Comparison of ENCODE assay signal across 8 cellular contexts in the genomic region with DNA sequence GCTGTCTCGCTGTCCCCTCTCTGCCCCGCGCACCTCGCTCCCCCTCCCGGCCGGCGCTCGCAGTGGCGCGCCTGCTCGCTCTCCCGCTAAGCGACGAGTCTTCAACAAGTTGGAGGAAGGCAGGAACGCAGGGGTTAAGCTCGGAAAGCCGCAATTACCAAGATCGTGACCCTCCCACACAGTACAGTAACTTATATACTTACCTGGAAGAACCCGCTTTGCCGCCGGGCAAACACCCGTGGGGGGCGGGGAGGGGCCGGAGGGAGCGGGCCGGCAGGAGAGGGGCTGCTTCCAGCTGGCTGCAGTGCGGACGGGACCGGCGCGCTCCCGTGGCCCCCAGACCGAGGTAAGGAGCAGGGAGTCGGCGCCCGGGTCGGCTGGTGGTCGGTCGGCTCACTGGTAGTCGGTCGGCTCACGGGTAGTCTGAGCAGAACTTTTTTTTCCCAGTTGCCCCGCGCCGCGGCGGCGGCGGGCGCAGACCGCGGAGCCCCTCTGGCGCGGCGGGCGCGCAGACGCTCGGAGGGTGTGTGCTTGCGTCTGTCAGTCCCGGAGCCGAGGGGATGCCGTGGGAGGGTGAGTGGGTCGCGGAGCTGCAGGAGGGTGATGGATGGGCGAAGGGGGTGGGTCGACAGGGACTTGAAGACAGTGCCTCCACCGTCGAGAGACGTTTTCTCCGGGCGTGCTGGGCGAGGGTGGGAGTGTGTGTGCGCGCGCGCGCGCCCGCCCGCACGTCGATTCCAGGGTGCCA.
DNase-seq lines count a peak whose midpoint lies in the region; ATAC-seq, FAIRE-seq and TF ChIP-seq lines count a peak whose summit lies in the region.

No MANE protein-coding gene starts in this region.

- TF ChIP-seq CTCF in ascending aorta (IDR thresholded peaks at IDR 0.05) = peak in 1 of 3 experiments; percentile 24

- H3K9ac ChIP-seq in BLaER1 treated with 17β-estradiol and CSF1 and Interleukin-3, amounts not matched to agents 10 nM and 100 nM = peak overlapping the region in 10 of 11 experiments; percentile 26 to 67 (median 48); a peak in 17 of 22 replicates

- H3K4me2 ChIP-seq in BLaER1 treated with 17β-estradiol and CSF1 and Interleukin-3, amounts not matched to agents 10 nM and 100 nM = peak overlapping the region; percentile 85 to 99 (median 96)

- peak; percentile 61 for ATAC-seq in GM21528 (IDR thresholded peaks at IDR 0.05; ENCODE audit: low FRiP score, unreplicated experiment)

- H3K4me1 ChIP-seq in BLaER1 treated with 17β-estradiol and CSF1 and Interleukin-3, amounts not matched to agents 10 nM and 100 nM = peaks cover 3 to 10% (median 7%) of the 10 kb centered on the region in 10 experiments; a peak in 10 of 20 replicates
- peaks cover 2 to 28% of the 10 kb centered on the region in 2 donors for H3K4me1 ChIP-seq in ascending aorta

- intact Hi-C loops in ascending aorta (cut with DNase I) = loop anchor here (5.0 kb wide), 1 partner anchor 43 kb away; no protein-coding TSS in a partner anchor

- peaks cover 13 to 29% (median 20%) of the 10 kb centered on the region in 11 experiments for H3K9me3 ChIP-seq in BLaER1 treated with 17β-estradiol and CSF1 and Interleukin-3, amounts not matched to agents 10 nM and 100 nM (replicated peaks in 1 of 11)
- H3K9me3 ChIP-seq in ascending aorta = no peaks in the 10 kb centered on the region

- peak overlapping the region; percentile 67 to 80 (median 71) for H3K4me3 ChIP-seq in BLaER1 treated with 17β-estradiol and CSF1 and Interleukin-3, amounts not matched to agents 10 nM and 100 nM
- H3K4me3 ChIP-seq in ascending aorta = peak overlapping the region; percentile 49 to 68

- H4K20me1 ChIP-seq in BLaER1 treated with 17β-estradiol and CSF1 and Interleukin-3, amounts not matched to agents 10 nM and 100 nM = peaks cover 0 to 40% (median 6%) of the 10 kb centered on the region in 11 experiments; a peak in 8 of 22 replicates

- DNase-seq in NOMO-1 treated with DMSO at 0.1 percent for 48 hours (lab: John Stamatoyannopoulos, UW; ENCODE audit: unreplicated experiment) = peak; percentile 34
- DNase-seq in ascending aorta (ENCODE audit: low spot score in 2 of 2) = no peak
- peak; percentile 67 for DNase-seq in iPS-NIHi11 (ENCODE audit: low spot score)
- DNase-seq in stimulated activated CD4-positive, alpha-beta T cell treated with anti-CD3 and anti-CD28 coated beads, Interleukin-2, amount 100 ng/mL, for 4 hours (ENCODE audit: low read depth) = peak; percentile 22
- no peak for DNase-seq in frontal cortex (ENCODE audit: low spot score in 2 of 2)
- DNase-seq in HPDE6-E6E7 (ENCODE audit: extremely low spot score) = no peak

- H3K36me3 ChIP-seq in BLaER1 treated with 17β-estradiol and CSF1 and Interleukin-3, amounts not matched to agents 10 nM and 100 nM = no peaks in the 10 kb centered on the region
- no peaks in the 10 kb centered on the region for H3K36me3 ChIP-seq in ascending aorta

- H3K27ac ChIP-seq in BLaER1 treated with 17β-estradiol and CSF1 and Interleukin-3, amounts not matched to agents 10 nM and 100 nM = no peak overlapping the region
- H3K27ac ChIP-seq in ascending aorta = no peak overlapping the region

- H3K27me3 ChIP-seq in BLaER1 treated with 17β-estradiol and CSF1 and Interleukin-3, amounts not matched to agents 10 nM and 100 nM = peaks cover 99 to 100% (median 100%) of the 10 kb centered on the region in 11 experiments
- peaks cover 38% of the 10 kb centered on the region for H3K27me3 ChIP-seq in ascending aorta

- no peak for FAIRE-seq in frontal cortex (lab: Jason Lieb, UNC)

Comparison
In these comparisons a context has a peak if more than half of its experiments do, and no peak if none do; other contexts are left out.
1. DNase-seq: peak in NOMO-1 treated with DMSO at 0.1 percent for 48 hours (single experiment), iPS-NIHi11 (single experiment) and stimulated activated CD4-positive, alpha-beta T cell treated with anti-CD3 and anti-CD28 coated beads, Interleukin-2, amount 100 ng/mL, for 4 hours (single experiment); none in ascending aorta (0 of 2), frontal cortex (0 of 2) and HPDE6-E6E7 (single experiment).